13 cellular contexts compared by ENCODE assay signal in the genomic region with DNA sequence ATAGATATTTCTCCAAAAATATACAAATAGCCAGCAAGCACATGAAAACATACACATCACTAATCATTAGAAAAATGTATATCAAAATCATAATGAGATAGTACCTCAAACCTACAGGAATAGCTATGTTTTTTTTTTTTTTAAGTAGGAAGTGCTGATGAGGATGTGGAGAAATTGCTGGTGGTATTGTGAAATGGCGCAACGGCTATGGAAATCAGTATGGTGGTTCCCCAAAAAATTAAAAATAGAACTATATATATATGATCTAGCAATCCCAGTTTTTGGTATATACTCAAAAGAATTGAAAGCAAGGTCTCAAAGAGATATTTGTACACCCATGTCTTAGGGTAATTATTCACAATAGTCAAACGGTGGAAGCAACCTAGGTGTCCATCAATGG.
"Had no signal": no experiment of that assay in that cellular context is flagged by ENCODE, and none has a peak within 500 bp of the region (broad histone marks: within the 10 kb centered on the region; RNA-seq: fewer than 3 reads in every experiment).

No MANE protein-coding gene starts in this region.

- H3K4me1 Mint-ChIP-seq: stimulated activated effector memory CD8-positive, alpha-beta T cell treated with anti-CD3 and anti-CD28 coated beads, Interleukin-12 subunit alpha, Interleukin-12 subunit beta, amount 100 ng/mL, for 72 hours; T-helper 17 cell had no signal

- DNase-seq: activated CD4-positive, alpha-beta T cell treated with anti-CD3 and anti-CD28 coated beads, Interleukin-2, amount 50 U/mL, for 1 hour; activated naive CD4-positive, alpha-beta T cell; activated naive CD8-positive, alpha-beta T cell treated with anti-CD3 and anti-CD28 coated beads, Interleukin-2, amount 10 ng/mL, durations not matched to agents 7 days and 5 days; anterior cingulate cortex; brain microvascular endothelial cell; cerebellar nuclear complex; effector memory CD4-positive, alpha-beta T cell; nephron progenitor cell; stimulated activated CD4-positive, alpha-beta T cell treated with anti-CD3 and anti-CD28 coated beads, Interleukin-12 subunit alpha, Interleukin-12 subunit beta, amount 100 ng/mL, for 4 hours; T-helper 17 cell had no signal

- H3K27ac ChIP-seq: brain microvascular endothelial cell, thoracic aorta had no signal

- H3K4me3 ChIP-seq: thoracic aorta had no signal

- H3K27ac Mint-ChIP-seq: activated naive CD8-positive, alpha-beta T cell treated with anti-CD3 and anti-CD28 coated beads, Interleukin-2, amount 10 ng/mL, durations not matched to agents 7 days and 5 days; nephron progenitor cell; stimulated activated effector memory CD8-positive, alpha-beta T cell treated with anti-CD3 and anti-CD28 coated beads, Interleukin-12 subunit alpha, Interleukin-12 subunit beta, amount 100 ng/mL, for 72 hours; T-helper 17 cell had no signal

- H3K9me3 Mint-ChIP-seq: stimulated activated effector memory CD8-positive, alpha-beta T cell treated with anti-CD3 and anti-CD28 coated beads, Interleukin-12 subunit alpha, Interleukin-12 subunit beta, amount 100 ng/mL, for 72 hours had no signal

- H3K36me3 ChIP-seq: brain microvascular endothelial cell, thoracic aorta had no signal

- H3K9me3 ChIP-seq: thoracic aorta had no signal

- H3K4me3 Mint-ChIP-seq: activated naive CD8-positive, alpha-beta T cell treated with anti-CD3 and anti-CD28 coated beads, Interleukin-2, amount 10 ng/mL, durations not matched to agents 7 days and 5 days; nephron progenitor cell; stimulated activated effector memory CD8-positive, alpha-beta T cell treated with anti-CD3 and anti-CD28 coated beads, Interleukin-12 subunit alpha, Interleukin-12 subunit beta, amount 100 ng/mL, for 72 hours; T-helper 17 cell had no signal

- ATAC-seq: activated CD4-positive, CD25-positive, alpha-beta regulatory T cell treated with anti-CD3 and anti-CD28 coated beads, Interleukin-2, amount 50 U/mL, for 24 hours; stimulated activated effector memory CD8-positive, alpha-beta T cell treated with anti-CD3 and anti-CD28 coated beads, Interleukin-12 subunit alpha, Interleukin-12 subunit beta, amount 100 ng/mL, for 72 hours; T-helper 17 cell had no signal

- H3K27me3 ChIP-seq: brain microvascular endothelial cell had no signal
